Comparison of ENCODE assay signal across 20 cellular contexts in genomic region chr13:37646531-37646930, GRCh38. TPM values are rescaled to one million over a fixed set of nuclear protein-coding genes. Genes with fewer than 3 reads are reported as not detected.
A peak's percentile ranks its signal among the peaks of the same experiment; 100 is the strongest.
DNase-seq lines count a peak whose midpoint lies in the region; ATAC-seq and TF ChIP-seq lines count a peak whose summit lies in the region.
"Had no signal": no experiment of that assay in that cellular context is flagged by ENCODE, and none has a peak within 500 bp of the region (broad histone marks: within the 10 kb centered on the region; RNA-seq: fewer than 3 reads in every experiment).

No MANE protein-coding gene starts in this region.

- H3K14ac ChIP-seq in neuronal stem cell (ENCODE audit: low read length), result no peak overlapping the region

- H3K27me3 ChIP-seq in GM23248 (replicated peaks; ENCODE audit: insufficient read depth) (no peaks in the 10 kb centered on the region), brain microvascular endothelial cell (replicated peaks) (no peaks in the 10 kb centered on the region), iPS-20b (ENCODE audit: insufficient read depth, low read length) (no peaks in the 10 kb centered on the region), neuronal stem cell (ENCODE audit: control insufficient read depth in 3 of 3, insufficient read depth in 3 of 3, low read depth in 1 of 3, low read length in 3 of 3) (no peaks in the 10 kb centered on the region)

- no peak for ATAC-seq in HG02938 (IDR thresholded peaks at IDR 0.05; ENCODE audit: unreplicated experiment)
- ATAC-seq in HG03439 (IDR thresholded peaks at IDR 0.05; ENCODE audit: unreplicated experiment), result no peak
- ATAC-seq: HepG2 had no signal

- H3K4ac ChIP-seq in neuronal stem cell (ENCODE audit: low read length), result no peak overlapping the region

- H2BK12ac ChIP-seq in neuronal stem cell (ENCODE audit: low read length), result no peak overlapping the region

- H3K18ac ChIP-seq in neuronal stem cell (ENCODE audit: low read length), result no peak overlapping the region

- H4K8ac ChIP-seq in neuronal stem cell (ENCODE audit: low read depth, low read length), result no peak overlapping the region

- H3K4me1 ChIP-seq in GM23248 (ENCODE audit: insufficient read depth) (peaks cover 14% of the 10 kb centered on the region), iPS-20b (ENCODE audit: insufficient read depth, low read length) (peaks cover 20% of the 10 kb centered on the region; the same call in 1 of the 2 replicates), neuronal stem cell (ENCODE audit: control insufficient read depth in 2 of 2, insufficient read depth in 1 of 2, low read depth in 1 of 2, low read length in 2 of 2) (peaks cover 4 to 24% of the 10 kb centered on the region in 2 donors)

- H3K4me2 ChIP-seq in GM23248 (ENCODE audit: unreplicated experiment), result no peak overlapping the region
- H3K4me2 ChIP-seq in neuronal stem cell (ENCODE audit: insufficient read depth, low read length, poor library complexity, severe bottlenecking), result no peak overlapping the region

- no peak overlapping the region for H4K91ac ChIP-seq in neuronal stem cell (ENCODE audit: low read depth, low read length, poor library complexity)

- DNase-seq in GM23248 (no peak), brain microvascular endothelial cell (no peak), neuronal stem cell (ENCODE audit: low spot score) (no peak), T1000 (lab: John Stamatoyannopoulos, UW) (no peak)
- DNase-seq in activated CD8-positive, alpha-beta memory T cell treated with anti-CD3 and anti-CD28 coated beads, Interleukin-2, amount 50 U/mL, for 48 hours, result no peak
- DNase-seq: 8988T, DND-41, H7, KBM-7, NCI-H1105 treated with DMSO at 0.1 percent for 48 hours, NCI-H1694 treated with DMSO at 0.1 percent for 48 hours, NCI-H510A treated with DMSO at 0.1 percent for 48 hours, NCI-H774, SHP77 had no signal

- no peak overlapping the region for H3K23ac ChIP-seq in neuronal stem cell (ENCODE audit: low read depth, low read length, poor library complexity)

- H4K20me1 ChIP-seq in GM23248 (ENCODE audit: insufficient read depth), result no peaks in the 10 kb centered on the region

- H3K36me3 ChIP-seq in GM23248 (ENCODE audit: low read depth) (no peaks in the 10 kb centered on the region), brain microvascular endothelial cell (replicated peaks) (peaks cover 2% of the 10 kb centered on the region), iPS-20b (ENCODE audit: insufficient read depth, low read depth, low read length) (peaks cover 3% of the 10 kb centered on the region; the same call in 1 of the 2 replicates), neuronal stem cell (replicated peaks in 1 of 2; ENCODE audit: control insufficient read depth in 2 of 2, insufficient read depth in 2 of 2, low read length in 2 of 2) (no peaks in the 10 kb centered on the region)

- H3K27ac ChIP-seq in GM23248, result no peak overlapping the region
- H3K27ac ChIP-seq in brain microvascular endothelial cell, result peak overlapping the region; percentile 75
- no peak overlapping the region for H3K27ac ChIP-seq in iPS-20b (ENCODE audit: low read length)
- H3K27ac ChIP-seq in neuronal stem cell (replicated peaks; ENCODE audit: low read length), result no peak overlapping the region

- H3K4me3 ChIP-seq in GM23248, result no peak overlapping the region
- H3K4me3 ChIP-seq in brain microvascular endothelial cell (ENCODE audit: low read depth, low read length), result no peak overlapping the region
- H3K4me3 ChIP-seq in iPS-20b (ENCODE audit: low read length), result no peak overlapping the region
- no peak overlapping the region for H3K4me3 ChIP-seq in neuronal stem cell (ENCODE audit: low read length in 2 of 2)

- H3K9me2 ChIP-seq in GM23248 (ENCODE audit: insufficient read depth), result no peaks in the 10 kb centered on the region

- no peak for TF ChIP-seq CTCF in brain microvascular endothelial cell (IDR thresholded peaks at IDR 0.05; ENCODE audit: low read depth, low read length, missing control alignments)

- H2AFZ ChIP-seq in GM23248 (0 out of 2 replicates have a peak overlapping the region, but pooled peaks have one; percentile 48), neuronal stem cell (ENCODE audit: low read length) (peak overlapping the region; percentile 60)

- no peaks in the 10 kb centered on the region for H3K79me1 ChIP-seq in neuronal stem cell (ENCODE audit: low read depth, low read length)

- peaks cover 8% of the 10 kb centered on the region; the same call in 1 of the 2 replicates for H3F3A ChIP-seq in GM23248 (ENCODE audit: insufficient read depth)

- H3K79me2 ChIP-seq in GM23248 (ENCODE audit: insufficient read depth), result no peaks in the 10 kb centered on the region

- WGBS in GM23248 (ENCODE audit: low coverage in 1 of 2, low lambda C conversion rate in 2 of 2, missing lambda C conversion rate in 2 of 2), 2 experiments, result 58 to 72% methylated on average over 3 of the region's 3 CpGs
- WGBS in neuronal stem cell (ENCODE audit: extremely low coverage in 2 of 2, insufficient read length in 2 of 2, insufficient replicate concordance in 1 of 2), 2 donors, result no CpG with 5 or more reads among the region's 3 CpGs

- no peak overlapping the region for H2BK120ac ChIP-seq in neuronal stem cell (ENCODE audit: low read depth, low read length)

- no peak overlapping the region for H2AK5ac ChIP-seq in neuronal stem cell (ENCODE audit: low read depth, low read length)

- in situ Hi-C loops in GM23248 (cut with MboI), result loop anchor here (10.0 to 25.0 kb wide), 6 partner anchors 218 to 1116 kb away; partner anchors contain the start of gene TRPC4
- in situ Hi-C loops in brain microvascular endothelial cell (cut with HindIII; ENCODE audit: low pct_ligation_motif_present, low sequenced_read_pairs), result no loop called here

- no peaks in the 10 kb centered on the region for H3K9me3 ChIP-seq in GM23248 (ENCODE audit: low read depth)
- H3K9me3 ChIP-seq in iPS-20b (ENCODE audit: insufficient read depth, low read depth, low read length), result no peaks in the 10 kb centered on the region
- H3K9me3 ChIP-seq in neuronal stem cell (replicated peaks in 1 of 2; ENCODE audit: control insufficient read depth in 2 of 2, insufficient read depth in 1 of 2, low read depth in 1 of 2, low read length in 2 of 2), result peaks cover 0 to 3% of the 10 kb centered on the region in 2 donors

- H3K9ac ChIP-seq in GM23248, result no peak overlapping the region
- H3K9ac ChIP-seq in iPS-20b (ENCODE audit: low read depth, low read length), result peak overlapping the region; percentile 5; the same call in 1 of the 2 replicates
- H3K9ac ChIP-seq in neuronal stem cell (ENCODE audit: low read depth, low read length, poor library complexity), result no peak overlapping the region

- no peak overlapping the region for H2BK5ac ChIP-seq in neuronal stem cell (ENCODE audit: low read length)

- no peak overlapping the region for H2BK15ac ChIP-seq in neuronal stem cell (ENCODE audit: low read length)

RNA-seq across cellular contexts. Expression of gene POSTN, which starts 48.0 kb away (rescaled TPM):
- 184 and 196 TPM in 2 replicates for total RNA-seq in GM23248 (2014; rRNA removed; shearing (Covaris generic))
- polyA plus RNA-seq in GM23248 (2016; fragmentation: Nextera tagmentation; extraction: Ambion mirVana), result 233 and 237 TPM in 2 replicates
- polyA plus RNA-seq in neuronal stem cell (2013, experiment 1 of 2), result not detected
- not detected for polyA plus RNA-seq in neuronal stem cell (2013, experiment 2 of 2)
- total RNA-seq: HepG2, OCI-LY7 had no signal
- polyA plus RNA-seq: CD14-positive monocyte, HepG2 had no signal
